16 cellular contexts compared by ENCODE assay signal in the genomic region with DNA sequence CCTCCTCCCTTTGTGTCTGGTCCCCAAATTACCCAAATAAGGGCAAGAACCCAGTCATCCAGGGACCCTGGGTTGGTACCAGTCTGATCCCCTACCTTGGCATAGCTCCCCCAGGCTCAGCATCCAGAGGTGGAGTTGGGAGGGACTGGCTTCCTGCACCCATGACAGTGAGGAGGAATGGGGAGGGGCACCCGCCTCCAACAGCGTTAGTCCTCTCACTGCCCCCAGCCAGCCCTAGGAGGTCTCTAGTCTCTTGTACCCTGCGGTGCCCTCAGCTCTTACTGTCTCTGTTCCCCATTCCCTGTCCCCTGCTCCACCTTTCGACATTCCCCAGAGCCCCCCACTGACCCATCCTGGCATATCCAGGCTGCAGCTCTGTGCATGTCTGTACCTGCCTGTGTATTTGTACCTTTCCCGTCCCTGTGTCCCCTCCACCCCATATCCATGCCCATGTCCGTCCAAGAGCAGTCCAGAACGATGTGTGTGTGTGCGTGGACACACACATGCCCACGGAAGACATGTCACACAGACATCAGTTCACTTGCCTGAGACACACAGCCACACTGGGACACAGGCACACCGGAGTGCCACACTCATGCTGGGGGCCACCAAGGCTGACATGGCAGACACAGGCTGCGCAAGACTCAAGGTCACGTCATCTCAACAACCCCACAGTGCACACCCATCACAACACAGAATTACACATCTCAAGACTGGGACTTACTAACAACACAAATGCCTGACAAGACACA. TPM values are rescaled to one million over a fixed set of nuclear protein-coding genes. Genes with fewer than 3 reads are reported as not detected.
A peak's percentile ranks its signal among the peaks of the same experiment; 100 is the strongest.
DNase-seq lines count a peak whose midpoint lies in the region; ATAC-seq and TF ChIP-seq lines count a peak whose summit lies in the region.
"Had no signal": no experiment of that assay in that cellular context is flagged by ENCODE, and none has a peak within 500 bp of the region (broad histone marks: within the 10 kb centered on the region; RNA-seq: fewer than 3 reads in every experiment).

No MANE protein-coding gene starts in this region.

- H3K9me3 ChIP-seq in breast epithelium = no peaks in the 10 kb centered on the region
- H3K9me3 ChIP-seq in Panc1 (ENCODE audit: control insufficient read depth, insufficient read depth, low read depth, low read length) = no peaks in the 10 kb centered on the region
- no peaks in the 10 kb centered on the region for H3K9me3 ChIP-seq in testis
- H3K9me3 ChIP-seq: gastrocnemius medialis had no signal

- no peak overlapping the region for H3K4me3 Mint-ChIP-seq in MCF 10A (ENCODE audit: unreplicated experiment)
- no peak overlapping the region for H3K4me3 Mint-ChIP-seq in effector memory CD8-positive, alpha-beta T cell
- H3K4me3 Mint-ChIP-seq in stimulated activated naive B cell treated with anti-CD40 and anti-IgM and Interleukin-4, amounts not matched to agents 10 μg/mL and 1 μg/mL and 100 μg/mL, for 72 hours = no peak overlapping the region
- H3K4me3 Mint-ChIP-seq: nephron had no signal

- peaks cover 6% of the 10 kb centered on the region for H3K4me1 Mint-ChIP-seq in MCF 10A (ENCODE audit: insufficient read depth, unreplicated experiment)
- peaks cover 48 to 49% of the 10 kb centered on the region in 2 donors for H3K4me1 Mint-ChIP-seq in effector memory CD8-positive, alpha-beta T cell (ENCODE audit: low read depth in 2 of 2)
- H3K4me1 Mint-ChIP-seq in stimulated activated naive B cell treated with anti-CD40 and anti-IgM and Interleukin-4, amounts not matched to agents 10 μg/mL and 1 μg/mL and 100 μg/mL, for 72 hours = peaks cover 46 to 63% of the 10 kb centered on the region in 2 donors

- peaks cover 26% of the 10 kb centered on the region for H3K36me3 Mint-ChIP-seq in MCF 10A (ENCODE audit: insufficient read depth, unreplicated experiment)
- H3K36me3 Mint-ChIP-seq in effector memory CD8-positive, alpha-beta T cell (ENCODE audit: insufficient read depth) = peaks cover 65% of the 10 kb centered on the region
- H3K36me3 Mint-ChIP-seq in stimulated activated naive B cell treated with anti-CD40 and anti-IgM and Interleukin-4, amounts not matched to agents 10 μg/mL and 1 μg/mL and 100 μg/mL, for 72 hours = peaks cover 14 to 37% of the 10 kb centered on the region in 2 donors

- H3K27ac ChIP-seq in breast epithelium (no peak overlapping the region), Panc1 (ENCODE audit: low read length) (no peak overlapping the region), testis (no peak overlapping the region)
- H3K27ac ChIP-seq: gastrocnemius medialis, WERI-Rb-1 had no signal

- H3K4me3 ChIP-seq in breast epithelium (no peak overlapping the region), Panc1 (ENCODE audit: low read depth in 2 of 2, low read length in 2 of 2) (no peak overlapping the region), testis (no peak overlapping the region)
- H3K4me3 ChIP-seq: gastrocnemius medialis had no signal

- TF ChIP-seq POLR2A in breast epithelium (IDR thresholded peaks at IDR 0.05) (no peak), testis (IDR thresholded peaks at IDR 0.05) (no peak)

- no peak overlapping the region for H3K27ac Mint-ChIP-seq in MCF 10A (ENCODE audit: low read depth, unreplicated experiment)
- H3K27ac Mint-ChIP-seq in effector memory CD8-positive, alpha-beta T cell = peak overlapping the region; percentile 80 to 81
- H3K27ac Mint-ChIP-seq in stimulated activated naive B cell treated with anti-CD40 and anti-IgM and Interleukin-4, amounts not matched to agents 10 μg/mL and 1 μg/mL and 100 μg/mL, for 72 hours = peak overlapping the region; percentile 40
- H3K27ac Mint-ChIP-seq: nephron had no signal

- peak; percentile 14 for DNase-seq in MCF 10A (ENCODE audit: unreplicated experiment)
- no peak for DNase-seq in breast epithelium (ENCODE audit: low spot score in 2 of 2)
- no peak for DNase-seq in Panc1 (ENCODE audit: low read depth, low spot score)
- DNase-seq in effector memory CD8-positive, alpha-beta T cell = no peak
- DNase-seq in stimulated activated naive B cell treated with anti-CD40 and anti-IgM and Interleukin-4, amounts not matched to agents 10 μg/mL and 1 μg/mL and 100 μg/mL, for 72 hours = no peak
- DNase-seq in NCI-H1694 (lab: John Stamatoyannopoulos, UW) = no peak
- DNase-seq in testis = no peak
- no peak for DNase-seq in superior temporal gyrus (ENCODE audit: extremely low spot score)
- DNase-seq: DMS79 treated with DMSO at 0.1 percent for 48 hours, gastrocnemius medialis, NCI-H1694 treated with DMSO at 0.1 percent for 48 hours, NCI-H524 treated with DMSO at 0.1 percent for 48 hours, WERI-Rb-1 had no signal

- POLR2A ChIA-PET in MCF 10A (lab: Yijun Ruan, JAX) (interaction anchor here (0.7 kb wide), 1 partner anchor 64 kb away, joined by 3 read pairs; no protein-coding TSS in a partner anchor), Panc1 (lab: Charles Lee) (no interaction called here)

- TF ChIP-seq CTCF in MCF 10A (IDR thresholded peaks at IDR 0.05; ENCODE audit: unreplicated experiment) (no peak), breast epithelium (IDR thresholded peaks at IDR 0.05) (no peak), Panc1 (IDR thresholded peaks at IDR 0.05) (no peak), testis (IDR thresholded peaks at IDR 0.05) (no peak)

- 0 out of 2 replicates have a peak, but pooled peaks have one; percentile 18 for ATAC-seq in Panc1
- peak; percentile 4 for ATAC-seq in effector memory CD8-positive, alpha-beta T cell (replicated peaks)
- ATAC-seq in stimulated activated naive B cell treated with anti-CD40 and anti-IgM and Interleukin-4, amounts not matched to agents 10 μg/mL and 1 μg/mL and 100 μg/mL, for 72 hours (replicated peaks) = no peak
- ATAC-seq: gastrocnemius medialis had no signal

- no peaks in the 10 kb centered on the region for H3K27me3 Mint-ChIP-seq in MCF 10A (ENCODE audit: insufficient read depth, unreplicated experiment)
- H3K27me3 Mint-ChIP-seq in effector memory CD8-positive, alpha-beta T cell = peaks cover 8 to 13% of the 10 kb centered on the region in 2 donors
- peaks cover 12 to 20% of the 10 kb centered on the region in 2 donors for H3K27me3 Mint-ChIP-seq in stimulated activated naive B cell treated with anti-CD40 and anti-IgM and Interleukin-4, amounts not matched to agents 10 μg/mL and 1 μg/mL and 100 μg/mL, for 72 hours

- 65 to 72% methylated on average over 10 to 12 of the region's 12 CpGs for WGBS in testis, 2 donors

- no peaks in the 10 kb centered on the region for H3K36me3 ChIP-seq in breast epithelium
- no peaks in the 10 kb centered on the region for H3K36me3 ChIP-seq in Panc1 (ENCODE audit: control insufficient read depth, insufficient read depth, low read length)
- no peaks in the 10 kb centered on the region for H3K36me3 ChIP-seq in testis (ENCODE audit: low read depth, missing control alignments)

- H3K27me3 ChIP-seq in breast epithelium (peaks cover 0 to 38% of the 10 kb centered on the region in 2 donors), Panc1 (ENCODE audit: control insufficient read depth, insufficient read depth, low read length) (no peaks in the 10 kb centered on the region; the same call in 1 of the 2 replicates), testis (no peaks in the 10 kb centered on the region)

- H3K9me3 Mint-ChIP-seq in MCF 10A (ENCODE audit: unreplicated experiment) = no peaks in the 10 kb centered on the region
- H3K9me3 Mint-ChIP-seq in effector memory CD8-positive, alpha-beta T cell = no peaks in the 10 kb centered on the region
- H3K9me3 Mint-ChIP-seq in stimulated activated naive B cell treated with anti-CD40 and anti-IgM and Interleukin-4, amounts not matched to agents 10 μg/mL and 1 μg/mL and 100 μg/mL, for 72 hours = no peaks in the 10 kb centered on the region
- H3K9me3 Mint-ChIP-seq: nephron had no signal

- intact Hi-C loops in MCF 10A (cut with micrococcal nuclease) = no loop called here
- intact Hi-C loops in breast epithelium (cut with DNase I; ENCODE audit: low total_unique reads) = no loop called here
- intact Hi-C loops in Panc1 (cut with micrococcal nuclease; ENCODE audit: unreplicated experiment) = no loop called here
- intact Hi-C loops in testis (cut with DNase I; ENCODE audit: low total_unique reads) = no loop called here

- BruUV-seq in MCF 10A (replicated peaks; lab: Mats Ljungman, UMichigan) (no TSS peak), Panc1 (replicated peaks; lab: Mats Ljungman, UMichigan) (no TSS peak)

- H3K4me1 ChIP-seq in breast epithelium = peaks cover 3 to 4% of the 10 kb centered on the region in 2 donors
- H3K4me1 ChIP-seq in Panc1 (ENCODE audit: control insufficient read depth, insufficient read depth, low read length) = no peaks in the 10 kb centered on the region
- peaks cover 6% of the 10 kb centered on the region for H3K4me1 ChIP-seq in testis
- H3K4me1 ChIP-seq: gastrocnemius medialis had no signal

- CTCF ChIA-PET in MCF 10A (lab: Yijun Ruan, JAX) = no interaction called here
- CTCF ChIA-PET in Panc1 (lab: Charles Lee) = no interaction called here

- in situ Hi-C loops in Panc1 (cut with HindIII; ENCODE audit: low pct_unique_long_range_greater_than_20kb, low sequenced_read_pairs) = no loop called here

RNA-seq across cellular contexts. Expression of gene ERFL, which starts 17.8 kb away (rescaled TPM):
- total RNA-seq in MCF 10A (2022) (0.34 TPM in 1 of 2 replicates, not detected in the other), breast epithelium (under 1 TPM in 1 of 3 donors, not detected in 2; 0.15 TPM), Panc1 (2021; ENCODE audit: unreplicated experiment) (0.18 TPM), testis (1 to 10 TPM; 2.2 to 2.4 TPM)
- polyA plus RNA-seq in Panc1 (2012; ENCODE audit: insufficient read length) = 0.15 TPM
- 0.78 TPM for polyA plus RNA-seq in testis (ENCODE audit: insufficient read depth, low read depth, low replicate concordance)
- total RNA-seq: cerebellum, gastrocnemius medialis, pulmonary artery endothelial cell had no signal

RNA-seq across cellular contexts. Expression of gene ARHGEF1, which starts 27.4 kb away (rescaled TPM):
- 106 and 108 TPM in 2 replicates for total RNA-seq in MCF 10A (2022)
- total RNA-seq in breast epithelium = 10 to 100 TPM; 55.0 to 61.9 (median 55.7) TPM
- total RNA-seq in Panc1 (2021; ENCODE audit: unreplicated experiment) = 69.5 TPM
- 106 TPM for polyA plus RNA-seq in Panc1 (2012; ENCODE audit: insufficient read length)
- total RNA-seq in testis = 10 to 100 TPM; 51.2 to 56.3 TPM
- polyA plus RNA-seq in testis (ENCODE audit: insufficient read depth, low read depth, low replicate concordance) = 33.2 TPM

RNA-seq across cellular contexts. Expression of gene CD79A, which starts 33.3 kb away (rescaled TPM):
- total RNA-seq in MCF 10A (2022) = not detected in 2 replicates
- total RNA-seq in breast epithelium = 1 to 10 TPM in 2 of 3 donors, under 1 TPM in 1; 0.80 to 2.9 (median 1.8) TPM
- total RNA-seq in Panc1 (2021; ENCODE audit: unreplicated experiment) = 0.59 TPM
- 0.74 TPM for polyA plus RNA-seq in Panc1 (2012; ENCODE audit: insufficient read length)
- under 1 TPM in 1 of 2 donors, not detected in 1; 0.87 TPM for total RNA-seq in testis
- polyA plus RNA-seq in testis (ENCODE audit: insufficient read depth, low read depth, low replicate concordance) = 3.6 TPM
- total RNA-seq: cerebellum, pulmonary artery endothelial cell had no signal

RNA-seq across cellular contexts. Expression of gene RABAC1, which starts 48.7 kb away (rescaled TPM):
- total RNA-seq in MCF 10A (2022) (75.4 and 104 TPM in 2 replicates), breast epithelium (100 to 1,000 TPM; 150 to 190 (median 153) TPM), Panc1 (2021; ENCODE audit: unreplicated experiment) (69.1 TPM), testis (100 to 1,000 TPM; 143 to 196 TPM)
- 192 TPM for polyA plus RNA-seq in Panc1 (2012; ENCODE audit: insufficient read length)
- 182 TPM for polyA plus RNA-seq in testis (ENCODE audit: insufficient read depth, low read depth, low replicate concordance)

RNA-seq across cellular contexts. Expression of gene RPS19, which starts 50.4 kb away (rescaled TPM):
- total RNA-seq in MCF 10A (2022) (3,060 and 3,357 TPM in 2 replicates), breast epithelium (1,000 to 10,000 TPM in 2 of 3 donors, 100 to 1,000 TPM in 1; 756 to 2,084 (median 1,264) TPM), Panc1 (2021; ENCODE audit: unreplicated experiment) (1,349 TPM), testis (1,000 to 10,000 TPM in 1 of 2 donors, 100 to 1,000 TPM in 1; 869 to 1,199 TPM)
- polyA plus RNA-seq in Panc1 (2012; ENCODE audit: insufficient read length) = 1,726 TPM
- 1,270 TPM for polyA plus RNA-seq in testis (ENCODE audit: insufficient read depth, low read depth, low replicate concordance)

Comparison
In these comparisons a context has a peak if more than half of its experiments do, and no peak if none do; other contexts are left out.
1. ATAC-seq: peak in Panc1 (single experiment) and effector memory CD8-positive, alpha-beta T cell (single experiment); none in stimulated activated naive B cell treated with anti-CD40 and anti-IgM and Interleukin-4, amounts not matched to agents 10 μg/mL and 1 μg/mL and 100 μg/mL, for 72 hours (0 of 2).